In the genomic region with DNA sequence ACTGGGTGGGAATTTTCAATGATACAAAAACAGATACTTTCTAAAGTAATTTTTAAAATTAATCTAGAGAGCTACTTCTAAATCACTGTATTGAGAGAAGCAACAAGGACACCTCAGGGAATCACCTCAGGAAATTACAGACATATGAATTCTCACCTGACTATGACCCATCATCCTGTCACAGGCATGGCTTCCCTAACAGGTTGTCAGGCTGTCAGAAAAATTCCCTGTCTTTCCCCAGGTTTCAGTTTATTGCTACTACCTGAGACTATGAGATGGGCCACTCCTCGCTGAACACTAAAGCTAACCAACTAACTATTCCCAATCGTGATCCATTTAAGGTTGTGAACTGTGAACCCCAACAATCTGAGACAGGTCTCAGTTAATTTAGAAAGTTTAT, we compare ENCODE assay signal across 20 cellular contexts.
A peak's percentile ranks its signal among the peaks of the same experiment; 100 is the strongest.
DNase-seq lines count a peak whose midpoint lies in the region; ATAC-seq, FAIRE-seq and TF ChIP-seq lines count a peak whose summit lies in the region.
"Had no signal": no experiment of that assay in that cellular context is flagged by ENCODE, and none has a peak within 500 bp of the region (broad histone marks: within the 10 kb centered on the region; RNA-seq: fewer than 3 reads in every experiment).

No MANE protein-coding gene starts in this region.

- H2BK5ac ChIP-seq in H1 (ENCODE audit: low read depth, low read length) = peak overlapping the region; percentile 89

- intact Hi-C loops in mammary epithelial cell (cut with micrococcal nuclease) (no loop called here), MCF 10A (cut with micrococcal nuclease) (no loop called here)

- no peaks in the 10 kb centered on the region for H3K36me3 ChIP-seq in mammary epithelial cell (ENCODE audit: insufficient read depth, low read length)
- H3K36me3 ChIP-seq in H1 (ENCODE audit: control insufficient read depth in 2 of 4, insufficient read depth in 4 of 4, low read length in 3 of 4) = no peaks in the 10 kb centered on the region
- H3K36me3 ChIP-seq in iPS-20b (ENCODE audit: insufficient read depth, low read depth, low read length) = no peaks in the 10 kb centered on the region; the same call in 1 of the 2 replicates

- H2BK12ac ChIP-seq in H1 (ENCODE audit: low read depth, low read length) = peak overlapping the region; percentile 81; the same call in 1 of the 2 replicates

- no peak overlapping the region for H3K27ac Mint-ChIP-seq in MCF 10A (ENCODE audit: low read depth, unreplicated experiment)
- peak overlapping the region; percentile 84 for H3K27ac Mint-ChIP-seq in stimulated activated naive B cell treated with anti-CD40 and anti-IgM and Interleukin-4, amounts not matched to agents 10 μg/mL and 1 μg/mL and 100 μg/mL, for 72 hours
- H3K27ac Mint-ChIP-seq: B cell; CD4-positive, CD25-positive, alpha-beta regulatory T cell had no signal

- WGBS in mammary epithelial cell (ENCODE audit: low coverage, missing lambda C conversion rate) = 89% methylated on average over 2 of the region's 2 CpGs
- 76% methylated on average over 2 of the region's 2 CpGs; no CpG with 5 or more reads in 1 of the 2 experiments for WGBS in H1 (ENCODE audit: extremely low coverage in 1 of 2, insufficient coverage in 1 of 2, insufficient read length in 1 of 2, insufficient replicate concordance in 2 of 2, low coverage in 1 of 2, low lambda C conversion rate in 2 of 2, missing lambda C conversion rate in 1 of 2), 2 experiments

- H3K9me3 Mint-ChIP-seq in MCF 10A (ENCODE audit: unreplicated experiment) = no peaks in the 10 kb centered on the region
- H3K9me3 Mint-ChIP-seq in stimulated activated naive B cell treated with anti-CD40 and anti-IgM and Interleukin-4, amounts not matched to agents 10 μg/mL and 1 μg/mL and 100 μg/mL, for 72 hours = peaks cover 0 to 2% of the 10 kb centered on the region in 2 donors

- H4K20me1 ChIP-seq in mammary epithelial cell (ENCODE audit: insufficient read depth, low read length) = no peaks in the 10 kb centered on the region
- no peaks in the 10 kb centered on the region for H4K20me1 ChIP-seq in H1 (replicated peaks in 1 of 2; ENCODE audit: control insufficient read depth in 1 of 2, insufficient read depth in 2 of 2, low read length in 2 of 2)

- no peak for TF ChIP-seq EP300 in H1 (IDR thresholded peaks at IDR 0.05; ENCODE audit: borderline replicate concordance in 1 of 2, low read depth in 2 of 2, low read length in 2 of 2)

- H4K91ac ChIP-seq in H1 (replicated peaks; ENCODE audit: insufficient read length, low read length) = peak overlapping the region; percentile 56

- no peak for TF ChIP-seq POLR2A in H1 (IDR thresholded peaks at IDR 0.05; ENCODE audit: control extremely low read depth in 1 of 2, low read depth in 2 of 2, low read length in 2 of 2)

- H3K23me2 ChIP-seq in H1 (ENCODE audit: low read depth, low read length) = no peaks in the 10 kb centered on the region

- H2BK15ac ChIP-seq in H1 (ENCODE audit: low read length) = no peak overlapping the region

- peak overlapping the region; percentile 14 for H4K5ac ChIP-seq in H1 (ENCODE audit: insufficient read length, low read depth, low read length)

- peaks cover 4% of the 10 kb centered on the region for H3K4me1 Mint-ChIP-seq in MCF 10A (ENCODE audit: insufficient read depth, unreplicated experiment)
- H3K4me1 Mint-ChIP-seq in stimulated activated naive B cell treated with anti-CD40 and anti-IgM and Interleukin-4, amounts not matched to agents 10 μg/mL and 1 μg/mL and 100 μg/mL, for 72 hours = peaks cover 28 to 47% of the 10 kb centered on the region in 2 donors
- H3K4me1 Mint-ChIP-seq: CD4-positive, CD25-positive, alpha-beta regulatory T cell had no signal

- H3K4me1 ChIP-seq in mammary epithelial cell (ENCODE audit: insufficient read depth, low read length) (no peaks in the 10 kb centered on the region), H1 (replicated peaks in 1 of 4; ENCODE audit: control insufficient read depth in 3 of 4, insufficient read depth in 4 of 4, low read length in 3 of 4) (peaks cover 2 to 24% (median 10%) of the 10 kb centered on the region in 4 experiments; a peak in 6 of 7 replicates), iPS-20b (ENCODE audit: insufficient read depth, low read length) (peaks cover 26% of the 10 kb centered on the region)

- no peak overlapping the region for H3K23ac ChIP-seq in H1 (ENCODE audit: insufficient read length)

- no peak overlapping the region for H4K8ac ChIP-seq in H1 (ENCODE audit: extremely low read depth, insufficient read depth, low read length)

- H3K4me3 Mint-ChIP-seq in MCF 10A (ENCODE audit: unreplicated experiment) = no peak overlapping the region
- no peak overlapping the region for H3K4me3 Mint-ChIP-seq in stimulated activated naive B cell treated with anti-CD40 and anti-IgM and Interleukin-4, amounts not matched to agents 10 μg/mL and 1 μg/mL and 100 μg/mL, for 72 hours
- H3K4me3 Mint-ChIP-seq: B cell; CD4-positive, CD25-positive, alpha-beta regulatory T cell had no signal

- no peak overlapping the region for H3K14ac ChIP-seq in H1 (ENCODE audit: insufficient read length)

- no peaks in the 10 kb centered on the region for H3K79me1 ChIP-seq in H1 (ENCODE audit: low read depth, low read length)

- POLR2A ChIA-PET in MCF 10A (lab: Yijun Ruan, JAX) (interaction anchor here (0.9 kb wide), 1 partner anchor 15 kb away, joined by 3 read pairs; no protein-coding TSS in a partner anchor), H1 (lab: Charles Lee; ENCODE audit: partially characterized antibody) (interaction anchor here (1.3 to 4.0 kb wide), 3 partner anchors 8 to 23 kb away, joined by 3 to 17 read pairs (median 4); no protein-coding TSS in a partner anchor)

- BruUV-seq in mammary epithelial cell (replicated peaks; lab: Mats Ljungman, UMichigan) (no TSS peak), MCF 10A (replicated peaks; lab: Mats Ljungman, UMichigan) (no TSS peak)

- H3K56ac ChIP-seq in H1 (replicated peaks; ENCODE audit: insufficient read length, low read depth, low read length) = no peak overlapping the region

- peak; percentile 77 for DNase-seq in mammary epithelial cell
- no peak for DNase-seq in MCF 10A (ENCODE audit: unreplicated experiment)
- no peak for DNase-seq in H1 (ENCODE audit: low read depth in 1 of 2, low spot score in 2 of 2)
- DNase-seq in stimulated activated naive B cell treated with anti-CD40 and anti-IgM and Interleukin-4, amounts not matched to agents 10 μg/mL and 1 μg/mL and 100 μg/mL, for 72 hours = no peak
- no peak for DNase-seq in anterior cingulate cortex (lab: John Stamatoyannopoulos, UW)
- no peak for DNase-seq in HPDE6-E6E7 (ENCODE audit: extremely low spot score)
- no peak for DNase-seq in NCI-H1694 (lab: John Stamatoyannopoulos, UW)
- DNase-seq: 8988T; CD4-positive, CD25-positive, alpha-beta regulatory T cell; COR-L47; DMS 273 treated with DMSO at 0.1 percent for 48 hours; DND-41; GOT3; NCI-H1105; NCI-H2081 treated with DMSO at 0.1 percent for 48 hours had no signal

- H3K79me2 ChIP-seq in mammary epithelial cell (ENCODE audit: insufficient read depth, low read length) (no peaks in the 10 kb centered on the region), H1 (ENCODE audit: control insufficient read depth in 1 of 2, insufficient read depth in 2 of 2, low read length in 2 of 2) (no peaks in the 10 kb centered on the region)

- H3K27ac ChIP-seq in mammary epithelial cell (ENCODE audit: insufficient read depth, low read depth, low read length) (no peak overlapping the region), H1 (ENCODE audit: low read depth, low read length) (no peak overlapping the region), iPS-20b (ENCODE audit: low read length) (no peak overlapping the region)

- no peak for ATAC-seq in stimulated activated naive B cell treated with anti-CD40 and anti-IgM and Interleukin-4, amounts not matched to agents 10 μg/mL and 1 μg/mL and 100 μg/mL, for 72 hours (replicated peaks)
- ATAC-seq: K562, Panc1 had no signal

- H3K36me3 Mint-ChIP-seq in MCF 10A (ENCODE audit: insufficient read depth, unreplicated experiment) = no peaks in the 10 kb centered on the region
- H3K36me3 Mint-ChIP-seq in stimulated activated naive B cell treated with anti-CD40 and anti-IgM and Interleukin-4, amounts not matched to agents 10 μg/mL and 1 μg/mL and 100 μg/mL, for 72 hours = peaks cover 0 to 2% of the 10 kb centered on the region in 2 donors
- H3K36me3 Mint-ChIP-seq: CD4-positive, CD25-positive, alpha-beta regulatory T cell had no signal

- no peak for FAIRE-seq in H1 (lab: Jason Lieb, UNC)
- FAIRE-seq: G401.6, K562 had no signal

- no peak for TF ChIP-seq RAD21 in H1 (IDR thresholded peaks at IDR 0.05 in 1 of 2, conservative IDR thresholded peaks at IDR 0.05 in 1 of 2; ENCODE audit: low read depth in 2 of 2, low read length in 2 of 2)

- no peak overlapping the region for H2AK5ac ChIP-seq in H1 (ENCODE audit: low read depth, low read length)

- CTCF ChIA-PET in mammary epithelial cell (lab: Charles Lee; ENCODE audit: low non-redundant PET) (no interaction called here), MCF 10A (lab: Yijun Ruan, JAX) (interaction anchor here (0.6 to 0.7 kb wide), 2 partner anchors 12 to 229 kb away, joined by 3 to 4 read pairs; no protein-coding TSS in a partner anchor), H1 (lab: Charles Lee; ENCODE audit: partially characterized antibody) (no interaction called here)

- in situ Hi-C loops in mammary epithelial cell (cut with MboI; ENCODE audit: low sequenced_read_pairs in 2 of 2) = no loop called here

- no peak overlapping the region for H2BK120ac ChIP-seq in H1 (replicated peaks; ENCODE audit: low read depth, low read length)

- H3K9me3 ChIP-seq in mammary epithelial cell (replicated peaks; ENCODE audit: insufficient read depth, low read length) (no peaks in the 10 kb centered on the region), H1 (ENCODE audit: insufficient read depth in 2 of 2, low read depth in 1 of 2, low read length in 1 of 2) (no peaks in the 10 kb centered on the region), iPS-20b (ENCODE audit: insufficient read depth, low read depth, low read length) (no peaks in the 10 kb centered on the region)

- H2AFZ ChIP-seq in mammary epithelial cell (ENCODE audit: low read depth, low read length) (peak overlapping the region; percentile 11), H1 (ENCODE audit: low read length) (no peak overlapping the region)

- H2BK20ac ChIP-seq in H1 (ENCODE audit: low read length) = no peak overlapping the region

- H3K27me3 Mint-ChIP-seq in MCF 10A (ENCODE audit: insufficient read depth, unreplicated experiment) = no peaks in the 10 kb centered on the region
- no peaks in the 10 kb centered on the region for H3K27me3 Mint-ChIP-seq in stimulated activated naive B cell treated with anti-CD40 and anti-IgM and Interleukin-4, amounts not matched to agents 10 μg/mL and 1 μg/mL and 100 μg/mL, for 72 hours
- H3K27me3 Mint-ChIP-seq: B cell; CD4-positive, CD25-positive, alpha-beta regulatory T cell had no signal

- H3K4ac ChIP-seq in H1 (replicated peaks; ENCODE audit: insufficient read length, low read depth, low read length) = no peak overlapping the region

- dilution Hi-C loops in mammary epithelial cell (cut with HindIII; ENCODE audit: low sequenced_read_pairs) = no loop called here

- no peak overlapping the region for H3K4me3 ChIP-seq in mammary epithelial cell (replicated peaks in 1 of 3; ENCODE audit: insufficient read depth in 1 of 3, low read depth in 2 of 3, low read length in 3 of 3)
- no peak overlapping the region for H3K4me3 ChIP-seq in H1 (ENCODE audit: extremely low read depth in 1 of 4, insufficient read depth in 2 of 4, low read depth in 3 of 4, low read length in 4 of 4)
- H3K4me3 ChIP-seq in iPS-20b (ENCODE audit: low read length) = no peak overlapping the region
- H3K4me3 ChIP-seq: K562 had no signal

- no peaks in the 10 kb centered on the region for H3K27me3 ChIP-seq in mammary epithelial cell (ENCODE audit: insufficient read depth, low read length)
- no peaks in the 10 kb centered on the region for H3K27me3 ChIP-seq in H1 (replicated peaks in 1 of 4; ENCODE audit: control insufficient read depth in 3 of 4, extremely low read depth in 1 of 4, insufficient read depth in 3 of 4, low read length in 3 of 4)
- no peaks in the 10 kb centered on the region for H3K27me3 ChIP-seq in iPS-20b (ENCODE audit: insufficient read depth, low read length)

- TF ChIP-seq CTCF in mammary epithelial cell (conservative IDR thresholded peaks at IDR 0.05 in 1 of 2, IDR thresholded peaks at IDR 0.05 in 1 of 2; ENCODE audit: extremely low read depth in 1 of 2, insufficient read depth in 1 of 2, low read depth in 1 of 2, low read length in 2 of 2) (no peak), MCF 10A (IDR thresholded peaks at IDR 0.05; ENCODE audit: unreplicated experiment) (no peak), H1 (IDR thresholded peaks at IDR 0.05; ENCODE audit: control extremely low read depth in 1 of 3, insufficient read depth in 1 of 3, low read depth in 1 of 3, low read length in 3 of 3) (no peak)

- H3K18ac ChIP-seq in H1 (ENCODE audit: extremely low read depth, low read length) = 0 out of 2 replicates have a peak overlapping the region, but pooled peaks have one; percentile 52

- H3K9ac ChIP-seq in mammary epithelial cell (ENCODE audit: insufficient read depth, low read length) = no peak overlapping the region
- no peak overlapping the region for H3K9ac ChIP-seq in H1 (replicated peaks in 1 of 4; ENCODE audit: extremely low read depth in 1 of 4, low read depth in 3 of 4, low read length in 3 of 4)
- peak overlapping the region; percentile 1; the same call in 1 of the 2 replicates for H3K9ac ChIP-seq in iPS-20b (ENCODE audit: low read depth, low read length)

- H3K4me2 ChIP-seq in mammary epithelial cell (ENCODE audit: insufficient read depth, low read depth, low read length) (no peak overlapping the region), H1 (ENCODE audit: insufficient read depth in 1 of 2, low read depth in 2 of 2, low read length in 2 of 2) (peak overlapping the region in 1 of 2 experiments; percentile 66; a peak in 2 of 4 replicates)
